8 cellular contexts compared by ENCODE assay signal in the genomic region with DNA sequence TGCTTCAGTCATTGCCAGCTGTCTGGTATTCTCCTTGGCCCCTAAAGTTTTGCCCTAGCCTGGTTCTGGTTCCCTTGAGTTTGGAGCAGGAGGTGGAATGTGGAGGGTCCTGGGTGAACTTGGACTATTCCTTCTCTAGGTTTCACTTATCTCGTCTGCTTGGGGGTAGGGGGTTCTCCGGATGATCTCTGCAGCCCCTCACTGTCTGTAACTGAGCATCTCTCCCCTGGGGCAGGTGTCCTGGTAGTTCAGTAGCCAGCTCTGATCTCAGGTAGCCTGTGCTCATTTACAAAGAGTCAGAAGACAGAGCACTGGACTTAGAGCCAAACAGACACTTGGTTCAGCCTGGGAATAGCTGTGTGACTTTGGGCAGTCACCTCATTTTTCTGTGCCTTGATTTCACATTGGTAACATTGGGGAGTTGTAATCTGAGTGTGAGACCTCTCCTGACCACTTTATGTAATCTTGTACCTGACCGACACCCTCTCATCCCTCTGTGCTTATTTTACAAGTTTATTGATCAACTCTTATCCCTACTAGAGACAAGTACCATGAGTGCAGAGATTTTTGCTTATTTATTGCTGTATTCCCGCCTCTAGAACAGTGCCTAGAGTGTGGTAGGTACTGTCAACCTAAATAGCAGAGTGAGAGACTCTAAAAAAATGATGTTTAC. TPM values are rescaled to one million over a fixed set of nuclear protein-coding genes. Genes with fewer than 3 reads are reported as not detected.
DNase-seq lines count a peak whose midpoint lies in the region; ATAC-seq, FAIRE-seq and TF ChIP-seq lines count a peak whose summit lies in the region.

No MANE protein-coding gene starts in this region.

- H3K27ac ChIP-seq in RWPE1 (peak overlapping the region; percentile 82), gastrocnemius medialis (peak overlapping the region; percentile 94 to 99 (median 96))

- no peaks in the 10 kb centered on the region for H3K36me3 ChIP-seq in gastrocnemius medialis

- H3K4me3 ChIP-seq in fibroblast of pulmonary artery (replicated peaks; ENCODE audit: low read depth, low read length) (peak overlapping the region; percentile 79), gastrocnemius medialis (peak overlapping the region; percentile 72 to 95 (median 86))

- no peaks in the 10 kb centered on the region for H3K27me3 ChIP-seq in gastrocnemius medialis

- TF ChIP-seq POLR2A in GM12891 (IDR thresholded peaks at IDR 0.05; ENCODE audit: low read depth, low read length) (no peak), gastrocnemius medialis (IDR thresholded peaks at IDR 0.05) (no peak), GM18505 (IDR thresholded peaks at IDR 0.05; ENCODE audit: borderline replicate concordance, extremely low read depth, insufficient read depth, insufficient read length) (no peak)

- in situ Hi-C loops in gastrocnemius medialis (cut with MboI; ENCODE audit: low sequenced_read_pairs in 4 of 4) = no loop called here

- DNase-seq in GM12891 (ENCODE audit: insufficient read length, low spot score) (no peak), RWPE1 (ENCODE audit: low spot score) (no peak), fibroblast of pulmonary artery (ENCODE audit: low read depth) (no peak), gastrocnemius medialis (no peak)
- no peak for DNase-seq in stimulated activated naive CD4-positive, alpha-beta T cell treated with Interleukin-2 at 50 U/mL for 16 hours (lab: John Stamatoyannopoulos, UW)

- FAIRE-seq in GM12891 (lab: Jason Lieb, UNC) = peak; percentile 81

- no peaks in the 10 kb centered on the region for H3K9me3 ChIP-seq in gastrocnemius medialis

- intact Hi-C loops in gastrocnemius medialis (cut with DNase I; ENCODE audit: low total_unique reads) = loop anchor here (2.0 to 5.0 kb wide), 3 partner anchors 32 to 56 kb away; partner anchors contain the start of gene SREBF2

- TF ChIP-seq CTCF in RWPE1 (conservative IDR thresholded peaks at IDR 0.05; ENCODE audit: low read depth) (no peak), fibroblast of pulmonary artery (IDR thresholded peaks at IDR 0.05; ENCODE audit: low read length, missing control alignments) (no peak), gastrocnemius medialis (IDR thresholded peaks at IDR 0.05 in 4 of 5, conservative IDR thresholded peaks at IDR 0.05 in 1 of 5) (no peak)

- POLR2A ChIA-PET in RWPE1 (lab: Yijun Ruan, JAX; ENCODE audit: low non-redundant PET) = interaction anchor here (0.5 kb wide), 1 partner anchor 21 kb away, joined by 6 read pairs; no protein-coding TSS in a partner anchor

- peaks cover 19 to 21% of the 10 kb centered on the region in 2 donors for H3K4me1 ChIP-seq in gastrocnemius medialis

- ATAC-seq in gastrocnemius medialis = no peak
- no peak for ATAC-seq in GM18873 (IDR thresholded peaks at IDR 0.05; ENCODE audit: low FRiP score, unreplicated experiment)
- no peak for ATAC-seq in GM21529 (IDR thresholded peaks at IDR 0.05; ENCODE audit: unreplicated experiment)
- ATAC-seq in GM18505 (IDR thresholded peaks at IDR 0.05; ENCODE audit: unreplicated experiment) = no peak

- CTCF ChIA-PET in RWPE1 (lab: Yijun Ruan, JAX) = interaction anchor here (0.7 kb wide), 1 partner anchor 21 kb away, joined by 3 read pairs; no protein-coding TSS in a partner anchor

TF ChIP-seq in GM12891, 5 proteins besides CTCF, POLR2A, EP300 and RAD21:
- TF ChIP-seq PAX5 (IDR thresholded peaks at IDR 0.05; ENCODE audit: insufficient read depth, low read length, severe bottlenecking) (no peak), POU2F2 (IDR thresholded peaks at IDR 0.05; ENCODE audit: low read depth, low read length) (no peak), POLR2AphosphoS5 (IDR thresholded peaks at IDR 0.05; ENCODE audit: low read depth, low read length) (no peak), SPI1 (IDR thresholded peaks at IDR 0.05; ENCODE audit: low read depth, low read length) (no peak), TAF1 (IDR thresholded peaks at IDR 0.05; ENCODE audit: low read depth, low read length) (no peak)

RNA-seq across cellular contexts. Expression of gene CCDC134, which starts 0.8 kb away (rescaled TPM):
- 3.8 TPM for polyA plus RNA-seq in GM12891 (2012; ENCODE audit: low read depth, missing spikeins)
- 1 to 10 TPM; 3.3 to 7.7 (median 6.0) TPM for total RNA-seq in gastrocnemius medialis

RNA-seq across cellular contexts. Expression of gene SREBF2, which starts 31.6 kb away (rescaled TPM):
- 92.2 TPM for polyA plus RNA-seq in GM12891 (2012; ENCODE audit: low read depth, missing spikeins)
- total RNA-seq in gastrocnemius medialis = 10 to 100 TPM; 25.1 to 40.9 (median 36.1) TPM
